Comparison of ENCODE assay signal across 8 cellular contexts in the genomic region with DNA sequence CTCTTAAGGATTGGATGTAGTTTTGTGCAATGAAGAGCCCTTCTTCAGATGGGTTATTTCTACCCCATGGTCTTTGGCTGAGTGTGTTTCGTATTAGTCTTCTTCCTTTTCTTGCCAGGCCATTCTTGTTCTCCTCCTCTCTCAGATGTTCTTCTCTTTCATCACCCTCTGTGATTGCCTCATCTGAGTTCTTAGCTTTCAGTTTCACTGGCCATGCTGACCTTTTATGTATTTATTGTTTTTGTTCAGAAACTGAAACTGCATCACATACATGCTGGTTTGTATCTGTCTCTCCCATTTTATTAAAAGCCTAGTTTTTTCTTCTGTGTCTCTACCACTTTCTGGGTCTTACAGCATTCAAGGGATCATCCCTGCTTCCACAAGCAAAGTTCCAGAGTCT. TPM values are rescaled to one million over a fixed set of nuclear protein-coding genes. Genes with fewer than 3 reads are reported as not detected.
A peak's percentile ranks its signal among the peaks of the same experiment; 100 is the strongest.
DNase-seq lines count a peak whose midpoint lies in the region; ATAC-seq, FAIRE-seq and TF ChIP-seq lines count a peak whose summit lies in the region.

No MANE protein-coding gene starts in this region.

- H3K27me3 Mint-ChIP-seq in HFFc6 (ENCODE audit: insufficient read depth) (no peaks in the 10 kb centered on the region), neural progenitor cell (ENCODE audit: insufficient read depth, low read depth) (no peaks in the 10 kb centered on the region)

- intact Hi-C loops in esophagus muscularis mucosa (cut with DNase I), result no loop called here
- intact Hi-C loops in spleen (cut with DNase I; ENCODE audit: low total_unique reads), result no loop called here

- H3K9me3 ChIP-seq in esophagus muscularis mucosa, result no peaks in the 10 kb centered on the region
- H3K9me3 ChIP-seq in spleen, result no peaks in the 10 kb centered on the region
- no peaks in the 10 kb centered on the region for H3K9me3 ChIP-seq in neural progenitor cell (ENCODE audit: low read depth)

- H3K36me3 ChIP-seq in esophagus muscularis mucosa, result no peaks in the 10 kb centered on the region
- no peaks in the 10 kb centered on the region for H3K36me3 ChIP-seq in spleen
- no peaks in the 10 kb centered on the region for H3K36me3 ChIP-seq in neural progenitor cell

- TF ChIP-seq POLR2A in esophagus muscularis mucosa (IDR thresholded peaks at IDR 0.05; ENCODE audit: low read depth) (no peak), spleen (IDR thresholded peaks at IDR 0.05) (no peak), H54 (IDR thresholded peaks at IDR 0.05; ENCODE audit: low read depth, low read length) (no peak)

- H3K9me3 Mint-ChIP-seq in HFFc6 (no peaks in the 10 kb centered on the region), neural progenitor cell (no peaks in the 10 kb centered on the region)

- DNase-seq in HFFc6 (peak; percentile 20), NOMO-1 treated with DMSO at 0.1 percent for 48 hours (lab: John Stamatoyannopoulos, UW; ENCODE audit: unreplicated experiment) (peak; percentile 89), esophagus muscularis mucosa (ENCODE audit: extremely low spot score) (no peak), spleen (no peak), H54 (ENCODE audit: insufficient read length, low spot score) (no peak), caudate nucleus (lab: John Stamatoyannopoulos, UW) (no peak), neural progenitor cell (ENCODE audit: low spot score) (no peak)

- H3K79me2 ChIP-seq in neural progenitor cell (ENCODE audit: low read depth), result no peaks in the 10 kb centered on the region

- H3K27ac Mint-ChIP-seq in HFFc6, result peak overlapping the region; percentile 34; the same call in 1 of the 2 replicates
- H3K27ac Mint-ChIP-seq in neural progenitor cell, result no peak overlapping the region

- H3K27me3 ChIP-seq in esophagus muscularis mucosa (no peaks in the 10 kb centered on the region), spleen (replicated peaks in 1 of 7) (no peaks in the 10 kb centered on the region), neural progenitor cell (no peaks in the 10 kb centered on the region)

- H3K4me1 Mint-ChIP-seq in HFFc6 (ENCODE audit: low read depth) (peaks cover 27% of the 10 kb centered on the region), neural progenitor cell (peaks cover 12% of the 10 kb centered on the region)

- H3K4me1 ChIP-seq in esophagus muscularis mucosa (peaks cover 38 to 58% (median 46%) of the 10 kb centered on the region in 4 donors), spleen (peaks cover 38 to 81% (median 54%) of the 10 kb centered on the region in 6 donors), neural progenitor cell (no peaks in the 10 kb centered on the region)

- peak; percentile 47 for ATAC-seq in GM18508 (IDR thresholded peaks at IDR 0.05; ENCODE audit: insufficient read depth, unreplicated experiment)

- H3K9ac ChIP-seq in neural progenitor cell, result no peak overlapping the region

- 45% methylated on average over 1 of the region's 1 CpG for WGBS in esophagus muscularis mucosa
- 4 to 45% (median 15%) methylated on average over 1 of the region's 1 CpG for WGBS in spleen, 5 donors

- no peak for TF ChIP-seq EP300 in esophagus muscularis mucosa (IDR thresholded peaks at IDR 0.05)

- TF ChIP-seq CTCF in HFFc6 (IDR thresholded peaks at IDR 0.05), result no peak
- TF ChIP-seq CTCF in esophagus muscularis mucosa (IDR thresholded peaks at IDR 0.05), result no peak
- TF ChIP-seq CTCF in spleen (IDR thresholded peaks at IDR 0.05 in 8 of 11, conservative IDR thresholded peaks at IDR 0.05 in 3 of 11), result no peak
- TF ChIP-seq CTCF in neural progenitor cell (IDR thresholded peaks at IDR 0.05), result no peak

- peak overlapping the region in 3 of 4 donors; percentile 32 to 55 (median 35) for H3K27ac ChIP-seq in esophagus muscularis mucosa (replicated peaks in 1 of 4)
- peak overlapping the region; percentile 68 to 90 (median 80) for H3K27ac ChIP-seq in spleen
- H3K27ac ChIP-seq in caudate nucleus (ENCODE audit: low read depth, low read length), result no peak overlapping the region
- no peak overlapping the region for H3K27ac ChIP-seq in neural progenitor cell

- H3K36me3 Mint-ChIP-seq in HFFc6 (ENCODE audit: low read depth) (peaks cover 13% of the 10 kb centered on the region), neural progenitor cell (no peaks in the 10 kb centered on the region)

- H3F3A ChIP-seq in neural progenitor cell (ENCODE audit: low read depth), result no peaks in the 10 kb centered on the region

- H3K4me2 ChIP-seq in neural progenitor cell, result no peak overlapping the region

- H2AFZ ChIP-seq in neural progenitor cell (replicated peaks), result no peak overlapping the region

- no peaks in the 10 kb centered on the region for H4K20me1 ChIP-seq in neural progenitor cell (ENCODE audit: low read depth)

- H3K4me3 Mint-ChIP-seq in HFFc6 (no peak overlapping the region), neural progenitor cell (no peak overlapping the region)

- FAIRE-seq in H54 (lab: Jason Lieb, UNC), result no peak

- H3K4me3 ChIP-seq in esophagus muscularis mucosa, result no peak overlapping the region
- H3K4me3 ChIP-seq in spleen, result peak overlapping the region in 1 of 8 donors; percentile 33
- H3K4me3 ChIP-seq in neural progenitor cell, result no peak overlapping the region

RNA-seq across cellular contexts. Expression of a gene that starts 21.7 kb away (rescaled TPM):
- total RNA-seq in HFFc6 (2021; fragmentation: NEBNext Ultra II Directional; extraction: Animal tissue kit (Norgen Biotek cat#: 25700)), result 10 to 100 TPM; 23.5 to 36.9 (median 29.6) TPM
- total RNA-seq in esophagus muscularis mucosa (10 to 100 TPM; 41.6 to 62.7 (median 52.6) TPM), spleen (10 to 100 TPM; 48.6 to 68.5 (median 51.6) TPM), neural progenitor cell (ENCODE audit: low replicate concordance) (3.8 and 6.1 TPM in 2 replicates)
- polyA plus RNA-seq in spleen, result 10 to 100 TPM; 20.4 to 28.8 (median 27.5) TPM

Comparison
In these comparisons a context has a peak if more than half of its experiments do, and no peak if none do; other contexts are left out.
1. DNase-seq: peak in HFFc6 (single experiment) and NOMO-1 treated with DMSO at 0.1 percent for 48 hours (single experiment); none in esophagus muscularis mucosa (single experiment), spleen (single experiment), H54 (single experiment), caudate nucleus (0 of 61) and neural progenitor cell (single experiment).
2. H3K27ac ChIP-seq: peak in esophagus muscularis mucosa (3 of 4) and spleen (8 of 8); none in caudate nucleus (single experiment) and neural progenitor cell (single experiment).